ENCODE assay signal across 18 cellular contexts in the genomic region with DNA sequence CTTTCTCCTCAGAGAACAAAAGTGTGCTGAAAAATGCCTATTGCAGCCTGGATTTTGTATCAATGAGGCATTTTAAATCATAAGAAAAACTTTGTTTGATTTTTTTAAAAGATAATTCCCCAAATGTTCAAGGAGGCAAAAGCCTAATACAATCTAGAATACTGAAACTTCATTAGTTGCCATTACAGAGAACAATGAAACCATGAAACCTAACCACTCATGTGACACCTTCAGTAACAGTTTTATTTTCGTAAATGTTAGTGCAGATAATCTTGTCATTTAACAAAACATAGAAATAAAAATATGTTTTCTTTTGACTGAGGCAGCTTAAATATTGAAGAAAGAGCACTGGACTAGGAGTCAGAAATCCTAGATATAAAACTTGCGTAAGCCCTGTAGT.
"Had no signal": no experiment of that assay in that cellular context is flagged by ENCODE, and none has a peak within 500 bp of the region (broad histone marks: within the 10 kb centered on the region; RNA-seq: fewer than 3 reads in every experiment).

No MANE protein-coding gene starts in this region.

- H3K9me3 Mint-ChIP-seq: activated CD4-positive, alpha-beta T cell treated with anti-CD3 and anti-CD28 coated beads, Interleukin-2, amount 10 ng/mL, durations not matched to agents 7 days and 5 days; activated naive CD8-positive, alpha-beta T cell treated with anti-CD3 and anti-CD28 coated beads for 36 hours; stimulated activated naive CD8-positive, alpha-beta T cell treated with anti-CD3 and anti-CD28 coated beads, Interleukin-15, Interleukin-2, amounts not matched to agents 100 ng/mL and 50 ng/mL, for 24 hours had no signal

- DNase-seq: activated CD4-positive, alpha-beta T cell treated with anti-CD3 and anti-CD28 coated beads, Interleukin-2, amount 10 ng/mL, durations not matched to agents 7 days and 5 days; activated CD8-positive, alpha-beta memory T cell treated with anti-CD3 and anti-CD28 coated beads, Interleukin-2, amount 50 U/mL, for 48 hours; activated gamma-delta T cell treated with Interleukin-2 at 50 U/mL for 16 hours; activated naive CD8-positive, alpha-beta T cell treated with anti-CD3 and anti-CD28 coated beads for 36 hours; amygdala; body of pancreas; central memory CD4-positive, alpha-beta T cell; colonic mucosa; hippocampal formation; kidney glomerular epithelial cell; left ventricle myocardium superior; mesendoderm; nucleus accumbens; small intestine; stimulated activated CD4-positive, alpha-beta T cell treated with anti-CD3 and anti-CD28 coated beads, Interleukin-4, amount 100 ng/mL, for 4 hours; upper lobe of left lung had no signal

- H3K4me3 Mint-ChIP-seq: activated CD4-positive, alpha-beta T cell treated with anti-CD3 and anti-CD28 coated beads, Interleukin-2, amount 10 ng/mL, durations not matched to agents 7 days and 5 days; activated naive CD8-positive, alpha-beta T cell treated with anti-CD3 and anti-CD28 coated beads for 36 hours; natural killer cell treated with Interleukin-12 subunit alpha and Interleukin-12 subunit beta and Interleukin-15 and Interleukin-18, amount 100 ng/mL, for 72 hours; stimulated activated naive CD8-positive, alpha-beta T cell treated with anti-CD3 and anti-CD28 coated beads, Interleukin-15, Interleukin-2, amounts not matched to agents 100 ng/mL and 50 ng/mL, for 24 hours had no signal

- H3K27ac Mint-ChIP-seq: activated CD4-positive, alpha-beta T cell treated with anti-CD3 and anti-CD28 coated beads, Interleukin-2, amount 10 ng/mL, durations not matched to agents 7 days and 5 days; activated naive CD8-positive, alpha-beta T cell treated with anti-CD3 and anti-CD28 coated beads for 36 hours; natural killer cell treated with Interleukin-12 subunit alpha and Interleukin-12 subunit beta and Interleukin-15 and Interleukin-18, amount 100 ng/mL, for 72 hours; stimulated activated naive CD8-positive, alpha-beta T cell treated with anti-CD3 and anti-CD28 coated beads, Interleukin-15, Interleukin-2, amounts not matched to agents 100 ng/mL and 50 ng/mL, for 24 hours had no signal

- ATAC-seq: body of pancreas; left ventricle myocardium superior; natural killer cell treated with Interleukin-12 subunit alpha and Interleukin-12 subunit beta and Interleukin-15 and Interleukin-18, amount 100 ng/mL, for 72 hours had no signal

- H3K36me3 Mint-ChIP-seq: activated naive CD8-positive, alpha-beta T cell treated with anti-CD3 and anti-CD28 coated beads for 36 hours; natural killer cell treated with Interleukin-12 subunit alpha and Interleukin-12 subunit beta and Interleukin-15 and Interleukin-18, amount 100 ng/mL, for 72 hours had no signal

- H3K27me3 Mint-ChIP-seq: natural killer cell treated with Interleukin-12 subunit alpha and Interleukin-12 subunit beta and Interleukin-15 and Interleukin-18, amount 100 ng/mL, for 72 hours had no signal
